1 cellular context compared by ENCODE assay signal in the genomic region with DNA sequence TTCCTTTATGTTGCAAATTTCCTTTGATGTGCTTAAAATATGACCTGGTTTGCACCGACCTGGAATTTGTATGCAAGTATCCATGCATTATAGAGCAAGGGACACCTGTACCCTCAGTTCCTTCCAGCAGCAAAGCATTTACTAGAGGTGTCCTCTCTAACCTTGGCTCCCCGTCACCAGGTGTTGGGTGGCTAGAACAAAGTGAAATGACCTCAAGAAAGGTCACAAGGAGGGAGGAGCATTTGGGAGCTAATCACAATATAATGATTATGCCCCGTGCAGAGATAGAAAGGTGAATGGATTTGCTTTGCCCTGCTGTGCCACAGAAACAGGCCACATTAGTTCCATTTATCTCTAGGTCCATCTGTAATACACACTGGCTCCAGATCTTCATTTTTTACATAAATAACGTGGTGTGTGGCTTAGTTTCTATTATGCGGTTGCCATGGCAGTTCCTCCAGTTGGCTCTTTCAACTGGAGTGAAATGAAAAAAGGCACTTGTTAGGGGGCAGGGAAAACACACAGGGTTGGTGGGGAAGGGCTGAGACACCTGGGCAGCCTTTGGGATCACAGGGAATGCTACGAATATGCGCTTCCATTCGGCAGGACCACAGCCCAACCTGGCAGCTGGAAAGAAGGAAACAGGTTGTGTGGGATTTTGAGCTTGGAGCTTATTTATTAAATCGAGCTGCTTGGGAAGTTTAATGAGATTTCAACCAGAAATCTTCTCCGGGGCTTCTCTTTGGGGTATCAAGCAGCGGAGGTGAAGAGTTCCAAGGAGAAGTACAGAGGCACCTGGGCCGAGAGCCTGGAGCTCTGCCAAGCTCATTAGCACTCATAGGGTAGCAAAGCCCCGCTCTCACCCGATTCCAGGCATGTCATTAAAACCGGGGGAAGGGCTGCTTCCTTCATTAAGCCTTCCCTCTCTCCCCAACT.
TF ChIP-seq lines count a peak whose summit lies in the region.

No MANE protein-coding gene starts in this region.

TF ChIP-seq in GM12878, 131 proteins besides CTCF, POLR2A, EP300 and RAD21:
- TF ChIP-seq, protein P1, sequence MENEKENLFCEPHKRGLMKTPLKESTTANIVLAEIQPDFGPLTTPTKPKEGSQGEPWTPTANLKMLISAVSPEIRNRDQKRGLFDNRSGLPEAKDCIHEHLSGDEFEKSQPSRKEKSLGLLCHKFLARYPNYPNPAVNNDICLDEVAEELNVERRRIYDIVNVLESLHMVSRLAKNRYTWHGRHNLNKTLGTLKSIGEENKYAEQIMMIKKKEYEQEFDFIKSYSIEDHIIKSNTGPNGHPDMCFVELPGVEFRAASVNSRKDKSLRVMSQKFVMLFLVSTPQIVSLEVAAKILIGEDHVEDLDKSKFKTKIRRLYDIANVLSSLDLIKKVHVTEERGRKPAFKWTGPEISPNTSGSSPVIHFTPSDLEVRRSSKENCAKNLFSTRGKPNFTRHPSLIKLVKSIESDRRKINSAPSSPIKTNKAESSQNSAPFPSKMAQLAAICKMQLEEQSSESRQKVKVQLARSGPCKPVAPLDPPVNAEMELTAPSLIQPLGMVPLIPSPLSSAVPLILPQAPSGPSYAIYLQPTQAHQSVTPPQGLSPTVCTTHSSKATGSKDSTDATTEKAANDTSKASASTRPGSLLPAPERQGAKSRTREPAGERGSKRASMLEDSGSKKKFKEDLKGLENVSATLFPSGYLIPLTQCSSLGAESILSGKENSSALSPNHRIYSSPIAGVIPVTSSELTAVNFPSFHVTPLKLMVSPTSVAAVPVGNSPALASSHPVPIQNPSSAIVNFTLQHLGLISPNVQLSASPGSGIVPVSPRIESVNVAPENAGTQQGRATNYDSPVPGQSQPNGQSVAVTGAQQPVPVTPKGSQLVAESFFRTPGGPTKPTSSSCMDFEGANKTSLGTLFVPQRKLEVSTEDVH (IDR thresholded peaks at IDR 0.05; ENCODE audit: low read depth, partially characterized antibody), result no peak
- no peak for TF ChIP-seq YBX1 (IDR thresholded peaks at IDR 0.05)
- no peak for TF ChIP-seq SREBF2 (IDR thresholded peaks at IDR 0.05; ENCODE audit: low read length)
- no peak for TF ChIP-seq SREBF1 (IDR thresholded peaks at IDR 0.05; ENCODE audit: low read length)
- no peak for TF ChIP-seq SMARCA5 (IDR thresholded peaks at IDR 0.05)
- TF ChIP-seq TCF3 (IDR thresholded peaks at IDR 0.05; ENCODE audit: borderline replicate concordance, insufficient read depth, low read depth, low read length), result no peak
- TF ChIP-seq RFX5 (IDR thresholded peaks at IDR 0.05; ENCODE audit: low read depth, low read length), result no peak
- TF ChIP-seq, protein P2, sequence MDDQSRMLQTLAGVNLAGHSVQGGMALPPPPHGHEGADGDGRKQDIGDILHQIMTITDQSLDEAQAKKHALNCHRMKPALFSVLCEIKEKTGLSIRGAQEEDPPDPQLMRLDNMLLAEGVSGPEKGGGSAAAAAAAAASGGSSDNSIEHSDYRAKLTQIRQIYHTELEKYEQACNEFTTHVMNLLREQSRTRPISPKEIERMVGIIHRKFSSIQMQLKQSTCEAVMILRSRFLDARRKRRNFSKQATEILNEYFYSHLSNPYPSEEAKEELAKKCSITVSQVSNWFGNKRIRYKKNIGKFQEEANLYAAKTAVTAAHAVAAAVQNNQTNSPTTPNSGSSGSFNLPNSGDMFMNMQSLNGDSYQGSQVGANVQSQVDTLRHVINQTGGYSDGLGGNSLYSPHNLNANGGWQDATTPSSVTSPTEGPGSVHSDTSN (IDR thresholded peaks at IDR 0.05; ENCODE audit: insufficient replicate concordance, low read depth, low read length), result no peak
- no peak for TF ChIP-seq POLR2AphosphoS5 (IDR thresholded peaks at IDR 0.05; ENCODE audit: low read length)
- no peak for TF ChIP-seq POU2F2 (IDR thresholded peaks at IDR 0.05; ENCODE audit: borderline replicate concordance, low read depth, low read length)
- no peak for TF ChIP-seq NR2C2 (IDR thresholded peaks at IDR 0.05; ENCODE audit: borderline replicate concordance, control insufficient read depth, insufficient read length, low read depth)
- TF ChIP-seq PAX8 (IDR thresholded peaks at IDR 0.05), result no peak
- no peak for TF ChIP-seq WRNIP1 (IDR thresholded peaks at IDR 0.05; ENCODE audit: borderline replicate concordance, low read depth, low read length)
- no peak for TF ChIP-seq ESRRA (IDR thresholded peaks at IDR 0.05; ENCODE audit: low read length)
- TF ChIP-seq, protein P3, sequence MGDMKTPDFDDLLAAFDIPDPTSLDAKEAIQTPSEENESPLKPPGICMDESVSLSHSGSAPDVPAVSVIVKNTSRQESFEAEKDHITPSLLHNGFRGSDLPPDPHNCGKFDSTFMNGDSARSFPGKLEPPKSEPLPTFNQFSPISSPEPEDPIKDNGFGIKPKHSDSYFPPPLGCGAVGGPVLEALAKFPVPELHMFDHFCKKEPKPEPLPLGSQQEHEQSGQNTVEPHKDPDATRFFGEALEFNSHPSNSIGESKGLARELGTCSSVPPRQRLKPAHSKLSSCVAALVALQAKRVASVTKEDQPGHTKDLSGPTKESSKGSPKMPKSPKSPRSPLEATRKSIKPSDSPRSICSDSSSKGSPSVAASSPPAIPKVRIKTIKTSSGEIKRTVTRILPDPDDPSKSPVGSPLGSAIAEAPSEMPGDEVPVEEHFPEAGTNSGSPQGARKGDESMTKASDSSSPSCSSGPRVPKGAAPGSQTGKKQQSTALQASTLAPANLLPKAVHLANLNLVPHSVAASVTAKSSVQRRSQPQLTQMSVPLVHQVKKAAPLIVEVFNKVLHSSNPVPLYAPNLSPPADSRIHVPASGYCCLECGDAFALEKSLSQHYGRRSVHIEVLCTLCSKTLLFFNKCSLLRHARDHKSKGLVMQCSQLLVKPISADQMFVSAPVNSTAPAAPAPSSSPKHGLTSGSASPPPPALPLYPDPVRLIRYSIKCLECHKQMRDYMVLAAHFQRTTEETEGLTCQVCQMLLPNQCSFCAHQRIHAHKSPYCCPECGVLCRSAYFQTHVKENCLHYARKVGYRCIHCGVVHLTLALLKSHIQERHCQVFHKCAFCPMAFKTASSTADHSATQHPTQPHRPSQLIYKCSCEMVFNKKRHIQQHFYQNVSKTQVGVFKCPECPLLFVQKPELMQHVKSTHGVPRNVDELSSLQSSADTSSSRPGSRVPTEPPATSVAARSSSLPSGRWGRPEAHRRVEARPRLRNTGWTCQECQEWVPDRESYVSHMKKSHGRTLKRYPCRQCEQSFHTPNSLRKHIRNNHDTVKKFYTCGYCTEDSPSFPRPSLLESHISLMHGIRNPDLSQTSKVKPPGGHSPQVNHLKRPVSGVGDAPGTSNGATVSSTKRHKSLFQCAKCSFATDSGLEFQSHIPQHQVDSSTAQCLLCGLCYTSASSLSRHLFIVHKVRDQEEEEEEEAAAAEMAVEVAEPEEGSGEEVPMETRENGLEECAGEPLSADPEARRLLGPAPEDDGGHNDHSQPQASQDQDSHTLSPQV (IDR thresholded peaks at IDR 0.05), result no peak
- TF ChIP-seq, protein P4, sequence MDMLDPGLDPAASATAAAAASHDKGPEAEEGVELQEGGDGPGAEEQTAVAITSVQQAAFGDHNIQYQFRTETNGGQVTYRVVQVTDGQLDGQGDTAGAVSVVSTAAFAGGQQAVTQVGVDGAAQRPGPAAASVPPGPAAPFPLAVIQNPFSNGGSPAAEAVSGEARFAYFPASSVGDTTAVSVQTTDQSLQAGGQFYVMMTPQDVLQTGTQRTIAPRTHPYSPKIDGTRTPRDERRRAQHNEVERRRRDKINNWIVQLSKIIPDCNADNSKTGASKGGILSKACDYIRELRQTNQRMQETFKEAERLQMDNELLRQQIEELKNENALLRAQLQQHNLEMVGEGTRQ (IDR thresholded peaks at IDR 0.05; ENCODE audit: borderline replicate concordance, low read depth, low read length), result no peak
- no peak for TF ChIP-seq NFYA (IDR thresholded peaks at IDR 0.05; ENCODE audit: borderline replicate concordance, low read depth, low read length)
- no peak for TF ChIP-seq ZZZ3 (IDR thresholded peaks at IDR 0.05; ENCODE audit: control insufficient read depth, insufficient read length, low read depth)
